8 cellular contexts compared by ENCODE assay signal in genomic region chr14:55129428-55130193, GRCh38. TPM values are rescaled to one million over a fixed set of nuclear protein-coding genes. Genes with fewer than 3 reads are reported as not detected.
A peak's percentile ranks its signal among the peaks of the same experiment; 100 is the strongest.
DNase-seq lines count a peak whose midpoint lies in the region; ATAC-seq and TF ChIP-seq lines count a peak whose summit lies in the region.

No MANE protein-coding gene starts in this region.

- peaks cover 18% of the 10 kb centered on the region for H3K4me1 ChIP-seq in CD8-positive, alpha-beta memory T cell (ENCODE audit: insufficient read depth, low read length)

- no peaks in the 10 kb centered on the region for H3K27me3 ChIP-seq in CD8-positive, alpha-beta memory T cell (ENCODE audit: insufficient read depth, low read length, poor library complexity, severe bottlenecking)

- ATAC-seq in GM19452 (IDR thresholded peaks at IDR 0.05; ENCODE audit: unreplicated experiment), result peak; percentile 57
- ATAC-seq in HG03460 (IDR thresholded peaks at IDR 0.05; ENCODE audit: unreplicated experiment), result peak; percentile 57
- ATAC-seq in WTC11, result peak; percentile 55
- ATAC-seq in central memory CD8-positive, alpha-beta T cell (replicated peaks; ENCODE audit: extremely low read depth, poor library complexity, severe bottlenecking), result peak; percentile 64

- peak overlapping the region; percentile 80 to 91 (median 85) for H3K4me3 Mint-ChIP-seq in CD8-positive, alpha-beta memory T cell
- peak overlapping the region; percentile 73 for H3K4me3 Mint-ChIP-seq in WTC11
- H3K4me3 Mint-ChIP-seq in central memory CD8-positive, alpha-beta T cell, result peak overlapping the region; percentile 82

- no peak for TF ChIP-seq CTCF in WTC11 (IDR thresholded peaks at IDR 0.05)

- H3K4me3 ChIP-seq in CD8-positive, alpha-beta memory T cell (ENCODE audit: low read length), result peak overlapping the region; percentile 51

- POLR2A ChIA-PET in CD8-positive, alpha-beta memory T cell (lab: Charles Lee), result interaction anchor here (0.7 to 2.8 kb wide), 5 partner anchors 26 to 78 kb away, joined by 4 to 38 read pairs (median 5); partner anchors contain the start of gene MAPK1IP1L
- POLR2A ChIA-PET in WTC11 (lab: Charles Lee), result interaction anchor here (0.6 to 1.2 kb wide), 3 partner anchors 26 to 224 kb away, joined by 3 to 8 read pairs (median 3); partner anchors contain the start of genes SOCS4 and WDHD1

- CTCF ChIA-PET in CD8-positive, alpha-beta memory T cell (lab: Charles Lee), result interaction anchor here (1.0 to 4.9 kb wide), 7 partner anchors 15 to 565 kb away, joined by 3 to 32 read pairs (median 3); no protein-coding TSS in a partner anchor
- CTCF ChIA-PET in WTC11 (lab: Charles Lee), result interaction anchor here (0.5 to 1.4 kb wide), 5 partner anchors 18 to 347 kb away, joined by 3 to 8 read pairs (median 4); no protein-coding TSS in a partner anchor

- H3K36me3 Mint-ChIP-seq in CD8-positive, alpha-beta memory T cell, result peaks cover 0 to 3% (median 0%) of the 10 kb centered on the region in 3 donors
- no peaks in the 10 kb centered on the region for H3K36me3 Mint-ChIP-seq in WTC11
- no peaks in the 10 kb centered on the region for H3K36me3 Mint-ChIP-seq in central memory CD8-positive, alpha-beta T cell (ENCODE audit: insufficient read depth)

- no peaks in the 10 kb centered on the region for H3K9me3 Mint-ChIP-seq in CD8-positive, alpha-beta memory T cell
- no peaks in the 10 kb centered on the region for H3K9me3 Mint-ChIP-seq in WTC11
- H3K9me3 Mint-ChIP-seq in central memory CD8-positive, alpha-beta T cell, result no peaks in the 10 kb centered on the region

- H3K36me3 ChIP-seq in CD8-positive, alpha-beta memory T cell (ENCODE audit: insufficient read depth, low read length), result no peaks in the 10 kb centered on the region

- H3K27me3 Mint-ChIP-seq in CD8-positive, alpha-beta memory T cell, result no peaks in the 10 kb centered on the region
- H3K27me3 Mint-ChIP-seq in WTC11 (ENCODE audit: low read depth), result peaks cover 58% of the 10 kb centered on the region
- H3K27me3 Mint-ChIP-seq in central memory CD8-positive, alpha-beta T cell, result no peaks in the 10 kb centered on the region

- H3K27ac Mint-ChIP-seq in CD8-positive, alpha-beta memory T cell, result peak overlapping the region; percentile 53 to 90 (median 76)
- no peak overlapping the region for H3K27ac Mint-ChIP-seq in WTC11
- peak overlapping the region; percentile 46 for H3K27ac Mint-ChIP-seq in central memory CD8-positive, alpha-beta T cell (ENCODE audit: low read depth)

- H3K9me3 ChIP-seq in CD8-positive, alpha-beta memory T cell (ENCODE audit: low read length), result no peaks in the 10 kb centered on the region

- H3K4me1 Mint-ChIP-seq in CD8-positive, alpha-beta memory T cell, result peaks cover 38 to 51% (median 41%) of the 10 kb centered on the region in 3 donors
- H3K4me1 Mint-ChIP-seq in WTC11, result peaks cover 4% of the 10 kb centered on the region
- peaks cover 15% of the 10 kb centered on the region for H3K4me1 Mint-ChIP-seq in central memory CD8-positive, alpha-beta T cell

- H3K27ac ChIP-seq in CD8-positive, alpha-beta memory T cell (ENCODE audit: low read depth, low read length), result no peak overlapping the region

- DNase-seq in CD8-positive, alpha-beta memory T cell, result peak; percentile 18 to 77 (median 50)
- DNase-seq in WTC11 (ENCODE audit: low spot score) (peak; percentile 46), left kidney (ENCODE audit: low read depth, low spot score) (peak; percentile 77), NCI-H2081 (lab: John Stamatoyannopoulos, UW) (no peak)
- DNase-seq in central memory CD8-positive, alpha-beta T cell (ENCODE audit: low spot score in 2 of 2), result peak; percentile 22 to 25
- peak; percentile 40 for DNase-seq in stimulated activated CD4-positive, alpha-beta T cell treated with anti-CD3 and anti-CD28 coated beads, Interleukin-4, amount 100 ng/mL, for 24 hours

TF ChIP-seq in WTC11, 78 proteins besides CTCF, POLR2A, EP300 and RAD21 (continues in another document):
- no peak for TF ChIP-seq PREB (CRISPR knock-in tag; IDR thresholded peaks at IDR 0.05; ENCODE audit: borderline replicate concordance)
- 0 out of 2 replicates have a peak, but pooled peaks have one; percentile 5 for TF ChIP-seq CREM (CRISPR knock-in tag; IDR thresholded peaks at IDR 0.05)
- peak; percentile 31; the same call in 1 of the 2 replicates for TF ChIP-seq MYBL2 (CRISPR knock-in tag; IDR thresholded peaks at IDR 0.05)
- no peak for TF ChIP-seq NR1H2 (CRISPR knock-in tag; IDR thresholded peaks at IDR 0.05)
- TF ChIP-seq ATF3 (CRISPR knock-in tag; conservative IDR thresholded peaks at IDR 0.05), result no peak
- no peak for TF ChIP-seq JAZF1 (CRISPR knock-in tag; IDR thresholded peaks at IDR 0.05)
- TF ChIP-seq SMAD3 (CRISPR knock-in tag; IDR thresholded peaks at IDR 0.05; ENCODE audit: borderline replicate concordance), result no peak
- TF ChIP-seq ZNF671 (CRISPR knock-in tag; IDR thresholded peaks at IDR 0.05), result no peak
- 0 out of 2 replicates have a peak, but pooled peaks have one; percentile 11 for TF ChIP-seq NFYB (CRISPR knock-in tag; conservative IDR thresholded peaks at IDR 0.05; ENCODE audit: low read depth)
- TF ChIP-seq JUN (CRISPR knock-in tag; IDR thresholded peaks at IDR 0.05), result no peak
- TF ChIP-seq HMGA2 (CRISPR knock-in tag; IDR thresholded peaks at IDR 0.05), result no peak
- no peak for TF ChIP-seq ZNF263 (CRISPR knock-in tag; IDR thresholded peaks at IDR 0.05; ENCODE audit: low read depth)
- TF ChIP-seq AFF4 (CRISPR knock-in tag; IDR thresholded peaks at IDR 0.05; ENCODE audit: borderline replicate concordance), result no peak
- TF ChIP-seq ATF1 (CRISPR knock-in tag; IDR thresholded peaks at IDR 0.05), result no peak
- no peak for TF ChIP-seq TCF7 (CRISPR knock-in tag; IDR thresholded peaks at IDR 0.05; ENCODE audit: low read depth)
- no peak for TF ChIP-seq MXD4 (CRISPR knock-in tag; IDR thresholded peaks at IDR 0.05; ENCODE audit: borderline replicate concordance)
- TF ChIP-seq ETV6 (CRISPR knock-in tag; IDR thresholded peaks at IDR 0.05), result no peak
- TF ChIP-seq ZNF396 (CRISPR knock-in tag; IDR thresholded peaks at IDR 0.05; ENCODE audit: borderline replicate concordance), result no peak
- TF ChIP-seq MLX (CRISPR knock-in tag; IDR thresholded peaks at IDR 0.05), result 0 out of 2 replicates have a peak, but pooled peaks have one; percentile 44
- no peak for TF ChIP-seq NR2C2 (CRISPR knock-in tag; IDR thresholded peaks at IDR 0.05)
- TF ChIP-seq ZNF317 (CRISPR knock-in tag; IDR thresholded peaks at IDR 0.05; ENCODE audit: borderline replicate concordance, low read depth), result no peak
- no peak for TF ChIP-seq ELF4 (CRISPR knock-in tag; IDR thresholded peaks at IDR 0.05; ENCODE audit: low read depth)
- no peak for TF ChIP-seq ZNF423 (CRISPR knock-in tag; IDR thresholded peaks at IDR 0.05)

RNA-seq across cellular contexts. Expression of gene LGALS3, which starts 0.6 kb away (rescaled TPM):
- total RNA-seq in CD8-positive, alpha-beta memory T cell, result 10 to 100 TPM; 54.5 to 55.1 TPM
- polyA plus RNA-seq in CD8-positive, alpha-beta memory T cell, result 78.0 TPM
- total RNA-seq in WTC11 (2021), result 5.8 to 6.7 TPM (median 6.5 TPM) in 3 replicates

Comparison
In these comparisons a context has a peak if more than half of its experiments do, and no peak if none do; other contexts are left out.
1. DNase-seq: peak in CD8-positive, alpha-beta memory T cell (5 of 5), WTC11 (single experiment), central memory CD8-positive, alpha-beta T cell (2 of 2), left kidney (single experiment) and stimulated activated CD4-positive, alpha-beta T cell treated with anti-CD3 and anti-CD28 coated beads, Interleukin-4, amount 100 ng/mL, for 24 hours (single experiment); none in NCI-H2081 (0 of 2).
2. Peak in every context shown above with its lines, with median percentiles within 50 percentile points of each other: H3K4me3 Mint-ChIP-seq and ATAC-seq.